In the genomic region with DNA sequence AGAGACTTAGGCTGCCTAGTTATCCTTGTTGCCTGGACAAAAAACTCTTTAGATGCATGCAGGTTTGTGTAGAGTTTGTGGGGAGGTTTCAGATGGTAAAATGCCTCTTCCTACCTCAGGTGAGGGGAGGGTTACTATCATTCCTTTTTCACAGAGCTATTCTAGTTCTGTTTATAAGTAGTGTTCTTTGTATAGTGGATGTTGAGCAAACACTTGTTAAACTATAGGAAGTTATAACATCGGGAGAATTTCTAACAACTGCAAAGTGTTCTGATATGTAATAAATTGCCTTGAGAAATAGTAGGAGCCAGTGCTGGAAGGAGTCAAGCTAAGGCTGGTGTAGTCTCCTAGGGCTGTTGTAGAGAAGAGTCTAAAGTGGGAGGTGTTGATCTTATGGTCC, we compare ENCODE assay signal across 21 cellular contexts. TPM values are rescaled to one million over a fixed set of nuclear protein-coding genes. Genes with fewer than 3 reads are reported as not detected.
A peak's percentile ranks its signal among the peaks of the same experiment; 100 is the strongest.
DNase-seq lines count a peak whose midpoint lies in the region; ATAC-seq and TF ChIP-seq lines count a peak whose summit lies in the region.
"Had no signal": no experiment of that assay in that cellular context is flagged by ENCODE, and none has a peak within 500 bp of the region (broad histone marks: within the 10 kb centered on the region; RNA-seq: fewer than 3 reads in every experiment).

No MANE protein-coding gene starts in this region.

- POLR2A ChIA-PET in HEK293 (lab: Yijun Ruan, JAX), result no interaction called here

- CTCF ChIA-PET in HEK293 (lab: Yijun Ruan, JAX), result interaction anchor here (4.1 kb wide), 1 partner anchor 50 kb away, joined by 23 read pairs; no protein-coding TSS in a partner anchor

- H3K27me3 ChIP-seq in colonic mucosa, result no peaks in the 10 kb centered on the region
- no peaks in the 10 kb centered on the region for H3K27me3 ChIP-seq in transverse colon
- H3K27me3 ChIP-seq: SJSA1 had no signal

- H3K27ac ChIP-seq in HEK293 (ENCODE audit: extremely low read depth, low read depth, low read length), result no peak overlapping the region
- H3K27ac ChIP-seq in colonic mucosa, result peak overlapping the region; percentile 34
- peak overlapping the region; percentile 11 for H3K27ac ChIP-seq in mesodermal cell (ENCODE audit: low read depth, low read length, severe bottlenecking)
- peak overlapping the region; percentile 22 to 83 (median 76) for H3K27ac ChIP-seq in transverse colon
- H3K27ac ChIP-seq: SJSA1, WERI-Rb-1 had no signal

- H3K9ac ChIP-seq in colonic mucosa (ENCODE audit: low read depth in 2 of 2, low read length in 2 of 2), result peak overlapping the region in 1 of 2 donors; percentile 3

- no peak for TF ChIP-seq EP300 in transverse colon (IDR thresholded peaks at IDR 0.05; ENCODE audit: low read depth)

- ATAC-seq in GM18858 (IDR thresholded peaks at IDR 0.05; ENCODE audit: unreplicated experiment) (no peak), GM18502 (IDR thresholded peaks at IDR 0.05; ENCODE audit: poor library complexity, unreplicated experiment) (no peak)
- ATAC-seq: Panc1 had no signal

- TF ChIP-seq POLR2A in transverse colon (IDR thresholded peaks at IDR 0.05), result no peak

- intact Hi-C loops in colonic mucosa (cut with DNase I) (no loop called here), transverse colon (cut with DNase I; ENCODE audit: low total_unique reads) (no loop called here)

- H3K36me3 ChIP-seq in HEK293 (ENCODE audit: control insufficient read depth in 2 of 2, insufficient read depth in 1 of 2, low read length in 2 of 2) (peaks cover 0 to 3% of the 10 kb centered on the region in 2 experiments; a peak in 1 of 3 replicates), colonic mucosa (no peaks in the 10 kb centered on the region), mesodermal cell (ENCODE audit: control insufficient read depth, insufficient read depth, low read length) (no peaks in the 10 kb centered on the region), transverse colon (no peaks in the 10 kb centered on the region)
- H3K36me3 ChIP-seq: SJSA1, WERI-Rb-1 had no signal

- WGBS in mesodermal cell (ENCODE audit: insufficient coverage in 2 of 2), 2 experiments, result 75 to 88% methylated on average over 1 of the region's 1 CpG
- WGBS in transverse colon (ENCODE audit: low coverage in 1 of 2), 2 donors, result 21 to 29% methylated on average over 1 of the region's 1 CpG

- no peaks in the 10 kb centered on the region for H3K9me3 ChIP-seq in HEK293 (ENCODE audit: control insufficient read depth, insufficient read depth, low read depth, low read length)
- no peaks in the 10 kb centered on the region for H3K9me3 ChIP-seq in colonic mucosa
- H3K9me3 ChIP-seq in mesodermal cell (ENCODE audit: control insufficient read depth, low read length), result no peaks in the 10 kb centered on the region
- H3K9me3 ChIP-seq in transverse colon, result no peaks in the 10 kb centered on the region
- H3K9me3 ChIP-seq: SJSA1 had no signal

- TF ChIP-seq CTCF in HEK293 (tag by site-specific recombination; IDR thresholded peaks at IDR 0.05) (no peak), colonic mucosa (IDR thresholded peaks at IDR 0.05) (no peak), transverse colon (IDR thresholded peaks at IDR 0.05) (no peak)

- DNase-seq in colonic mucosa, result no peak
- no peak for DNase-seq in transverse colon
- DNase-seq in DMS 273 treated with DMSO at 0.1 percent for 48 hours (lab: John Stamatoyannopoulos, UW), result no peak
- DNase-seq: activated CD4-positive, alpha-beta T cell treated with anti-CD3 and anti-CD28 coated beads, Interleukin-2, amount 10 ng/mL, durations not matched to agents 7 days and 5 days; activated naive CD8-positive, alpha-beta T cell treated with anti-CD3 and anti-CD28 coated beads for 36 hours; cerebellar nuclear complex; DMS79 treated with DMSO at 0.1 percent for 48 hours; erythroblast; GOT3; mesendoderm; NCI-H1105; NCI-H2081 treated with DMSO at 0.1 percent for 48 hours; NCI-H510A; posterior cingulate gyrus; WERI-Rb-1 had no signal

- H3K4me3 ChIP-seq in HEK293 (ENCODE audit: low read depth, low read length) (no peak overlapping the region), colonic mucosa (no peak overlapping the region), mesodermal cell (ENCODE audit: extremely low read depth, insufficient read depth, low read length, poor library complexity, severe bottlenecking) (no peak overlapping the region), transverse colon (no peak overlapping the region)
- H3K4me3 ChIP-seq: SJSA1 had no signal

- H3K4me1 ChIP-seq in HEK293 (ENCODE audit: control insufficient read depth, insufficient read depth, low read length) (peaks cover 10% of the 10 kb centered on the region), colonic mucosa (no peaks in the 10 kb centered on the region), mesodermal cell (ENCODE audit: control insufficient read depth, insufficient read depth, low read length, poor library complexity, severe bottlenecking) (peaks cover 40% of the 10 kb centered on the region), transverse colon (peaks cover 7 to 57% (median 22%) of the 10 kb centered on the region in 4 donors)

- in situ Hi-C loops in transverse colon (cut with MboI; ENCODE audit: low pct_ligation_motif_present in 1 of 4, low pct_unique_long_range_greater_than_20kb in 1 of 4, low sequenced_read_pairs in 3 of 4), result loop anchor here in 1 of 4 donors (10.0 kb wide), 1 partner anchor 49 kb away; no protein-coding TSS in a partner anchor

TF ChIP-seq in HEK293, 187 proteins besides CTCF, POLR2A, EP300 and RAD21:
- TF ChIP-seq EGR2 (tag by site-specific recombination; IDR thresholded peaks at IDR 0.05; ENCODE audit: low read depth) (peak; percentile 55; the same call in 1 of the 2 replicates), ZNF157 (tag by site-specific recombination; IDR thresholded peaks at IDR 0.05) (no peak), ZNF837 (tag by site-specific recombination; IDR thresholded peaks at IDR 0.05) (no peak)

RNA-seq across cellular contexts. Expression of gene FAS, which starts 6.7 kb away (rescaled TPM):
- total RNA-seq in colonic mucosa (10 to 100 TPM; 41.1 to 43.1 TPM), transverse colon (10 to 100 TPM in 3 of 4 donors, 1 to 10 TPM in 1; 9.0 to 58.5 (median 53.6) TPM)
- 10.2 TPM for polyA plus RNA-seq in mesodermal cell (2013, experiment 1 of 2)
- 8.8 TPM for polyA plus RNA-seq in mesodermal cell (2013, experiment 2 of 2)

RNA-seq across cellular contexts. Expression of gene ACTA2, which starts 31.4 kb away (rescaled TPM):
- 100 to 1,000 TPM in 1 of 2 donors, 10 to 100 TPM in 1; 88.3 to 265 TPM for total RNA-seq in colonic mucosa
- 247 TPM for polyA plus RNA-seq in mesodermal cell (2013, experiment 1 of 2)
- 188 TPM for polyA plus RNA-seq in mesodermal cell (2013, experiment 2 of 2)
- total RNA-seq in transverse colon, result 1,000 to 10,000 TPM in 1 of 4 donors, 100 to 1,000 TPM in 3; 403 to 1,827 (median 457) TPM
